2 cellular contexts compared by ENCODE assay signal in the genomic region with DNA sequence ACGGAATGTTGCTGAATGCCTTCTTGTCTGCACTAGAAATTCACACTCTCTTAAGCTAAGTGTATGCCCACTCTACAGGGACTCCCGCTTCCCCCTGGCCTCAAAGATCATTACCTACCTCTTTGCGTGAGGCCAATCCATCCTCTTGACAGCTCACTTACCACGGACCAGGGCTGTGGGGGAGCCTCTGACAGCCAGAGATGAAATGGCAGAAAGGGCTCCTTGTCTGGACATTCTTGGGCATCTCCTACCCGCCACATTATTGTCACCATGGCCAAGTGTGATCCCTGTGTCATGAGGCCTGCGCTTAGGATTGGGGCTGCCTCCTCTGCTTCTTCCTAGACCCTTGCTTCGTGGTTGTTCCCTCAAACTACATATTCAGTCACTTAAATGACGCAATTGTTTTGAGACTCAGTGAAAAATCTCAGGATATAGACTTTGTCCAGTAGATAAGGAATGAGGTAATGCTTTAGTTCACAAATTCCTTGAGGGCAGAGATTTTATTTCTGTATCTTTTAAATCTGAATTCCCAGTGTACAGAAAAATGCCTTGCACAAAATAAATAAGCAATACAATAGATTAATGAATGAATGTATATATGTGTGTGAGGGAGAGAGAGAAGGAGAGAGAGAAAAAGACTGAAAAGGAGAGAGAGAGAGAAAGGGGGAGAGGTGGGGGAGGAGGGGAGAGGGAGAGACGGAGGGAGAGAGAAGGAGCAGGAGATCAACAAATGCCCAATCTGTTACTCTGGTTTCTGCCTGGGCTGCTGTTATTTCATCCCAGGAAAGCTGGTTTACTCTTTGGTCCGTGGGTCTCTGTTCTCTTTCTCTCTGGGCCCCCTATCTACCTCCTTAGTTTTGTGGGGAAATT.
A peak's percentile ranks its signal among the peaks of the same experiment; 100 is the strongest.
TF ChIP-seq lines count a peak whose summit lies in the region.

No MANE protein-coding gene starts in this region.

TF ChIP-seq in SK-N-SH treated with all-trans-retinoic acid at 6 μM for 48 hours, 23 proteins besides CTCF, POLR2A, EP300 and RAD21 (continued from another document):
- TF ChIP-seq PPARA (CRISPR knock-in tag; IDR thresholded peaks at IDR 0.05; ENCODE audit: borderline replicate concordance) = no peak
- TF ChIP-seq SNAI2 (CRISPR knock-in tag; IDR thresholded peaks at IDR 0.05) = 0 out of 2 replicates have a peak, but pooled peaks have one; percentile 42
- TF ChIP-seq, protein P1, sequence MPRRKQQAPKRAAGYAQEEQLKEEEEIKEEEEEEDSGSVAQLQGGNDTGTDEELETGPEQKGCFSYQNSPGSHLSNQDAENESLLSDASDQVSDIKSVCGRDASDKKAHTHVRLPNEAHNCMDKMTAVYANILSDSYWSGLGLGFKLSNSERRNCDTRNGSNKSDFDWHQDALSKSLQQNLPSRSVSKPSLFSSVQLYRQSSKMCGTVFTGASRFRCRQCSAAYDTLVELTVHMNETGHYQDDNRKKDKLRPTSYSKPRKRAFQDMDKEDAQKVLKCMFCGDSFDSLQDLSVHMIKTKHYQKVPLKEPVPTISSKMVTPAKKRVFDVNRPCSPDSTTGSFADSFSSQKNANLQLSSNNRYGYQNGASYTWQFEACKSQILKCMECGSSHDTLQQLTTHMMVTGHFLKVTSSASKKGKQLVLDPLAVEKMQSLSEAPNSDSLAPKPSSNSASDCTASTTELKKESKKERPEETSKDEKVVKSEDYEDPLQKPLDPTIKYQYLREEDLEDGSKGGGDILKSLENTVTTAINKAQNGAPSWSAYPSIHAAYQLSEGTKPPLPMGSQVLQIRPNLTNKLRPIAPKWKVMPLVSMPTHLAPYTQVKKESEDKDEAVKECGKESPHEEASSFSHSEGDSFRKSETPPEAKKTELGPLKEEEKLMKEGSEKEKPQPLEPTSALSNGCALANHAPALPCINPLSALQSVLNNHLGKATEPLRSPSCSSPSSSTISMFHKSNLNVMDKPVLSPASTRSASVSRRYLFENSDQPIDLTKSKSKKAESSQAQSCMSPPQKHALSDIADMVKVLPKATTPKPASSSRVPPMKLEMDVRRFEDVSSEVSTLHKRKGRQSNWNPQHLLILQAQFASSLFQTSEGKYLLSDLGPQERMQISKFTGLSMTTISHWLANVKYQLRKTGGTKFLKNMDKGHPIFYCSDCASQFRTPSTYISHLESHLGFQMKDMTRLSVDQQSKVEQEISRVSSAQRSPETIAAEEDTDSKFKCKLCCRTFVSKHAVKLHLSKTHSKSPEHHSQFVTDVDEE (CRISPR knock-in tag; IDR thresholded peaks at IDR 0.05) = no peak
- peak; percentile 51 for TF ChIP-seq ISL1 (CRISPR knock-in tag; IDR thresholded peaks at IDR 0.05)
- TF ChIP-seq CREB5 (CRISPR knock-in tag; IDR thresholded peaks at IDR 0.05; ENCODE audit: low read depth) = peak; percentile 80

TF ChIP-seq in SK-N-SH, 30 proteins besides CTCF, POLR2A, EP300 and RAD21 (continued from another document):
- TF ChIP-seq, protein P2, sequence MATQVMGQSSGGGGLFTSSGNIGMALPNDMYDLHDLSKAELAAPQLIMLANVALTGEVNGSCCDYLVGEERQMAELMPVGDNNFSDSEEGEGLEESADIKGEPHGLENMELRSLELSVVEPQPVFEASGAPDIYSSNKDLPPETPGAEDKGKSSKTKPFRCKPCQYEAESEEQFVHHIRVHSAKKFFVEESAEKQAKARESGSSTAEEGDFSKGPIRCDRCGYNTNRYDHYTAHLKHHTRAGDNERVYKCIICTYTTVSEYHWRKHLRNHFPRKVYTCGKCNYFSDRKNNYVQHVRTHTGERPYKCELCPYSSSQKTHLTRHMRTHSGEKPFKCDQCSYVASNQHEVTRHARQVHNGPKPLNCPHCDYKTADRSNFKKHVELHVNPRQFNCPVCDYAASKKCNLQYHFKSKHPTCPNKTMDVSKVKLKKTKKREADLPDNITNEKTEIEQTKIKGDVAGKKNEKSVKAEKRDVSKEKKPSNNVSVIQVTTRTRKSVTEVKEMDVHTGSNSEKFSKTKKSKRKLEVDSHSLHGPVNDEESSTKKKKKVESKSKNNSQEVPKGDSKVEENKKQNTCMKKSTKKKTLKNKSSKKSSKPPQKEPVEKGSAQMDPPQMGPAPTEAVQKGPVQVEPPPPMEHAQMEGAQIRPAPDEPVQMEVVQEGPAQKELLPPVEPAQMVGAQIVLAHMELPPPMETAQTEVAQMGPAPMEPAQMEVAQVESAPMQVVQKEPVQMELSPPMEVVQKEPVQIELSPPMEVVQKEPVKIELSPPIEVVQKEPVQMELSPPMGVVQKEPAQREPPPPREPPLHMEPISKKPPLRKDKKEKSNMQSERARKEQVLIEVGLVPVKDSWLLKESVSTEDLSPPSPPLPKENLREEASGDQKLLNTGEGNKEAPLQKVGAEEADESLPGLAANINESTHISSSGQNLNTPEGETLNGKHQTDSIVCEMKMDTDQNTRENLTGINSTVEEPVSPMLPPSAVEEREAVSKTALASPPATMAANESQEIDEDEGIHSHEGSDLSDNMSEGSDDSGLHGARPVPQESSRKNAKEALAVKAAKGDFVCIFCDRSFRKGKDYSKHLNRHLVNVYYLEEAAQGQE (IDR thresholded peaks at IDR 0.05; ENCODE audit: low read depth, low read length) = no peak
- no peak for TF ChIP-seq USF2 (IDR thresholded peaks at IDR 0.05; ENCODE audit: borderline replicate concordance, low read depth, low read length)
- TF ChIP-seq FOXJ3 (CRISPR knock-in tag; IDR thresholded peaks at IDR 0.05) = no peak
- TF ChIP-seq GATA2 (CRISPR knock-in tag; IDR thresholded peaks at IDR 0.05) = no peak
- TF ChIP-seq POLR2AphosphoS5 (IDR thresholded peaks at IDR 0.05; ENCODE audit: low read depth, low read length) = no peak
- TF ChIP-seq, protein P3, sequence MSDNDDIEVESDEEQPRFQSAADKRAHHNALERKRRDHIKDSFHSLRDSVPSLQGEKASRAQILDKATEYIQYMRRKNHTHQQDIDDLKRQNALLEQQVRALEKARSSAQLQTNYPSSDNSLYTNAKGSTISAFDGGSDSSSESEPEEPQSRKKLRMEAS (IDR thresholded peaks at IDR 0.05; ENCODE audit: low read depth) = no peak
- TF ChIP-seq, protein P4, sequence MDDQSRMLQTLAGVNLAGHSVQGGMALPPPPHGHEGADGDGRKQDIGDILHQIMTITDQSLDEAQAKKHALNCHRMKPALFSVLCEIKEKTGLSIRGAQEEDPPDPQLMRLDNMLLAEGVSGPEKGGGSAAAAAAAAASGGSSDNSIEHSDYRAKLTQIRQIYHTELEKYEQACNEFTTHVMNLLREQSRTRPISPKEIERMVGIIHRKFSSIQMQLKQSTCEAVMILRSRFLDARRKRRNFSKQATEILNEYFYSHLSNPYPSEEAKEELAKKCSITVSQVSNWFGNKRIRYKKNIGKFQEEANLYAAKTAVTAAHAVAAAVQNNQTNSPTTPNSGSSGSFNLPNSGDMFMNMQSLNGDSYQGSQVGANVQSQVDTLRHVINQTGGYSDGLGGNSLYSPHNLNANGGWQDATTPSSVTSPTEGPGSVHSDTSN (IDR thresholded peaks at IDR 0.05) = no peak
- TF ChIP-seq MXI1 (IDR thresholded peaks at IDR 0.05; ENCODE audit: low read depth, low read length) = no peak
- no peak for TF ChIP-seq YY1 (IDR thresholded peaks at IDR 0.05; ENCODE audit: low read depth)
- TF ChIP-seq RFX5 (IDR thresholded peaks at IDR 0.05; ENCODE audit: low read length) = no peak
- TF ChIP-seq GABPA (IDR thresholded peaks at IDR 0.05; ENCODE audit: low read depth) = no peak
TF ChIP-seq in SK-N-SH: peak in this region for 0.
